8 cellular contexts compared by ENCODE assay signal in the genomic region with DNA sequence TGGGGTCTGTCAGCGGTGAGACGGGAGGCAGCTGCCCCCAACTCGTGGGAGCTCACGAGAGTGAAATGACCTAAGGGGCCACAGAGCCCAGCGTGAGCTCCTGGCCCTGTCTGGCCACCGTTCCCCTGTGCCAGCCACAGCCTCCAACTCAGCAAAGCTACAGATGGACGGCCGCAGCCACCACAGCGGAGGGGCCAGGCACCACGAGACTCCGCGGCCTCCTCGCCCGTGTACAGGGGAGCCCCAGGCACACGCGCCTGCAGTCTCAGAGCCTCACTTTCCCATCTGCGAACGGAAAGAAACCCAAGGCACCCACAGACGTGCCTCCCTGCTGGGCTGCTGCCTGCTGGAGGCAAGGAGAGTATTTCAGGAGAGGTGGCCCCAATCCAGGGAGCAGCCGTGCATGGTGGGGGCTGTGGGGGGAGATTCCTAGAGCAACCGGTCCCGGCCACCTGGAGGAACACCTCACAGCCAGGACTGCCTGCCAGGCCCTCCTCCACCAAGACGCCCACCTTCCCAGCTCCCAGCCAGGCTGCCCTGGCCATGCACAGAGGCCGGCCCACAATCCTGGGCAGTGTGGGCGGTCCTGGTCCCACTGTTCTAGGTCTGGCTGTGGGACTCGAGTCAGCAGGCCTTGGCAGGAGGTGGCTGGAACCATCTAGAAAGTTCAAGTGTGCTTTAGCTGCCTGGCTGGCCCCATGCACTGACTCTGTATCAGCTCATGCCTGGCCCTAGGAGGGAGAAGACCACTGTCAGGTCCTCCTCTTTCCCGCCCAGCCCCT. TPM values are rescaled to one million over a fixed set of nuclear protein-coding genes. Genes with fewer than 3 reads are reported as not detected.
DNase-seq lines count a peak whose midpoint lies in the region; ATAC-seq and TF ChIP-seq lines count a peak whose summit lies in the region.

No MANE protein-coding gene starts in this region.

- H3K27me3 ChIP-seq in lung (ENCODE audit: control insufficient read depth, insufficient read depth) (no peaks in the 10 kb centered on the region), upper lobe of right lung (no peaks in the 10 kb centered on the region)

- H3K36me3 ChIP-seq in lung (ENCODE audit: control insufficient read depth in 2 of 2, insufficient read depth in 2 of 2, low read length in 2 of 2) (peaks cover 0 to 46% of the 10 kb centered on the region in 2 donors), upper lobe of right lung (peaks cover 49% of the 10 kb centered on the region)

- no peaks in the 10 kb centered on the region for H3K9me3 Mint-ChIP-seq in activated naive CD4-positive, alpha-beta T cell treated with anti-CD3 and anti-CD28 coated beads, Interleukin-2, amount 10 ng/mL, durations not matched to agents 7 days and 5 days
- H3K9me3 Mint-ChIP-seq in central memory CD8-positive, alpha-beta T cell = no peaks in the 10 kb centered on the region

- H3K27ac ChIP-seq in lung (ENCODE audit: low read depth in 1 of 2, low read length in 1 of 2) (peak overlapping the region; percentile 82 to 96), upper lobe of right lung (peak overlapping the region; percentile 95)

- DNase-seq in activated naive CD4-positive, alpha-beta T cell treated with anti-CD3 and anti-CD28 coated beads, Interleukin-2, amount 10 ng/mL, durations not matched to agents 7 days and 5 days = no peak
- DNase-seq in activated naive CD4-positive, alpha-beta T cell treated with Interleukin-2 at 50 U/mL for 16 hours = no peak
- DNase-seq in central memory CD8-positive, alpha-beta T cell (ENCODE audit: low spot score in 2 of 2) = no peak
- DNase-seq in lung (ENCODE audit: low spot score) = no peak
- peak; percentile 77 for DNase-seq in upper lobe of right lung
- DNase-seq in glomerular visceral epithelial cell (ENCODE audit: extremely low spot score) = no peak
- no peak for DNase-seq in NCI-H187 (lab: John Stamatoyannopoulos, UW)

- H3K4me1 Mint-ChIP-seq in activated naive CD4-positive, alpha-beta T cell treated with anti-CD3 and anti-CD28 coated beads, Interleukin-2, amount 10 ng/mL, durations not matched to agents 7 days and 5 days = peaks cover 57% of the 10 kb centered on the region
- H3K4me1 Mint-ChIP-seq in central memory CD8-positive, alpha-beta T cell = peaks cover 41% of the 10 kb centered on the region

- TF ChIP-seq CTCF in lung (IDR thresholded peaks at IDR 0.05; ENCODE audit: control extremely low read depth, extremely low read depth) (no peak), upper lobe of right lung (IDR thresholded peaks at IDR 0.05) (no peak)

- H3K9me3 ChIP-seq in lung (ENCODE audit: control insufficient read depth in 2 of 2, insufficient read depth in 1 of 2, low read length in 1 of 2) (no peaks in the 10 kb centered on the region), upper lobe of right lung (no peaks in the 10 kb centered on the region)

- WGBS in lung, 2 donors = 45 to 69% methylated on average over 27 of the region's 27 CpGs

- H3K36me3 Mint-ChIP-seq in activated naive CD4-positive, alpha-beta T cell treated with anti-CD3 and anti-CD28 coated beads, Interleukin-2, amount 10 ng/mL, durations not matched to agents 7 days and 5 days = peaks cover 16% of the 10 kb centered on the region
- peaks cover 51% of the 10 kb centered on the region for H3K36me3 Mint-ChIP-seq in central memory CD8-positive, alpha-beta T cell (ENCODE audit: insufficient read depth)

- H3K27me3 Mint-ChIP-seq in activated naive CD4-positive, alpha-beta T cell treated with anti-CD3 and anti-CD28 coated beads, Interleukin-2, amount 10 ng/mL, durations not matched to agents 7 days and 5 days = no peaks in the 10 kb centered on the region
- H3K27me3 Mint-ChIP-seq in central memory CD8-positive, alpha-beta T cell = no peaks in the 10 kb centered on the region

- CTCF ChIA-PET in activated naive CD4-positive, alpha-beta T cell treated with anti-CD3 and anti-CD28 coated beads, Interleukin-2, amount 10 ng/mL, durations not matched to agents 7 days and 5 days (lab: Charles Lee) = no interaction called here

- ATAC-seq in central memory CD8-positive, alpha-beta T cell (replicated peaks; ENCODE audit: extremely low read depth, poor library complexity, severe bottlenecking) = no peak
- ATAC-seq in lung (ENCODE audit: insufficient read depth, low FRiP score) = peak; percentile 0
- ATAC-seq in upper lobe of right lung = peak; percentile 2
- no peak for ATAC-seq in GM19455 (IDR thresholded peaks at IDR 0.05; ENCODE audit: unreplicated experiment)

- intact Hi-C loops in upper lobe of right lung (cut with DNase I) = no loop called here

- H3K4me3 Mint-ChIP-seq in activated naive CD4-positive, alpha-beta T cell treated with anti-CD3 and anti-CD28 coated beads, Interleukin-2, amount 10 ng/mL, durations not matched to agents 7 days and 5 days = peak overlapping the region; percentile 87
- H3K4me3 Mint-ChIP-seq in central memory CD8-positive, alpha-beta T cell = peak overlapping the region; percentile 85

- H3K4me3 ChIP-seq in lung = peak overlapping the region; percentile 89
- H3K4me3 ChIP-seq in upper lobe of right lung = peak overlapping the region; percentile 97

- H3K27ac Mint-ChIP-seq in activated naive CD4-positive, alpha-beta T cell treated with anti-CD3 and anti-CD28 coated beads, Interleukin-2, amount 10 ng/mL, durations not matched to agents 7 days and 5 days = peak overlapping the region; percentile 85
- peak overlapping the region; percentile 73 for H3K27ac Mint-ChIP-seq in central memory CD8-positive, alpha-beta T cell (ENCODE audit: low read depth)

- H3K4me1 ChIP-seq in lung (ENCODE audit: control insufficient read depth in 2 of 2, insufficient read depth in 2 of 2, low read length in 2 of 2) (peaks cover 17 to 63% of the 10 kb centered on the region in 2 donors), upper lobe of right lung (peaks cover 73% of the 10 kb centered on the region)

RNA-seq across cellular contexts. Expression of a gene that starts 1.9 kb away (rescaled TPM):
- total RNA-seq in lung = 100 to 1,000 TPM; 107 to 333 TPM
- 100 to 1,000 TPM; 132 to 189 TPM for polyA plus RNA-seq in lung
- total RNA-seq in upper lobe of right lung = 314 TPM

RNA-seq across cellular contexts. Expression of a gene that starts 33.6 kb away (rescaled TPM):
- total RNA-seq in lung (10 to 100 TPM; 49.5 to 62.3 TPM), upper lobe of right lung (56.5 TPM)
- polyA plus RNA-seq in lung = 10 to 100 TPM; 35.5 to 40.1 TPM

RNA-seq across cellular contexts. Expression of a gene that starts 47.0 kb away (rescaled TPM):
- total RNA-seq in lung (10 to 100 TPM; 45.2 to 86.6 TPM), upper lobe of right lung (58.8 TPM)
- 10 to 100 TPM; 17.7 to 44.9 TPM for polyA plus RNA-seq in lung

RNA-seq across cellular contexts. Expression of a gene that starts 47.6 kb away (rescaled TPM):
- total RNA-seq in lung (1 to 10 TPM; 5.0 to 8.4 TPM), upper lobe of right lung (6.8 TPM)
- polyA plus RNA-seq in lung = 1 to 10 TPM; 6.1 to 9.8 TPM

Comparison
In these comparisons a context has a peak if more than half of its experiments do, and no peak if none do; other contexts are left out.
1. ATAC-seq: peak in lung (single experiment) and upper lobe of right lung (single experiment); none in central memory CD8-positive, alpha-beta T cell (single experiment) and GM19455 (single experiment).